24 cellular contexts compared by ENCODE assay signal in the genomic region with DNA sequence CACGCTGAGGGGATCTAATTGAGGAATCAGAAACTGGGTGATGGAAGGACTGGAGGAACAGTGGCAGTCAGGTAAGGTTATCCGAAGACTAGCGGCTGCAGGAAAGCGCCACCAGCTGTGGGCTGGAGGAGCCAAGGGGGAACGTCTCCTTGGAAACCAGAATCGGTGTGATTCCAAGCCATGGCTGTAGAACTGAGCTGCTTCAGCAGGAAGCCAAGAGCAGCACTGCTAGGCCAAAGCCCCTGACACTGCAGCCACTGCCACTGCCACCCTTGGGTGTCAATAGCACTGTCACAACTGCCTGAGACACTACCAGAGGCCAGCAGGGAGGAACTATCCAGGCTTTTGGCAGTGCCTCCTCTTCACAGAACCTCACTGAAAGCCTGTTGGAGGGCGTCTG.
DNase-seq lines count a peak whose midpoint lies in the region; ATAC-seq and TF ChIP-seq lines count a peak whose summit lies in the region.
"Had no signal": no experiment of that assay in that cellular context is flagged by ENCODE, and none has a peak within 500 bp of the region (broad histone marks: within the 10 kb centered on the region; RNA-seq: fewer than 3 reads in every experiment).

No MANE protein-coding gene starts in this region.

- H4K20me1 ChIP-seq in fibroblast of lung (ENCODE audit: control insufficient read depth, extremely low read depth, insufficient read depth, low read length) = no peaks in the 10 kb centered on the region

- H2AK5ac ChIP-seq in trophoblast cell (ENCODE audit: low read length) = no peak overlapping the region

- H2AFZ ChIP-seq in fibroblast of lung (ENCODE audit: low read length) (peak overlapping the region; percentile 26), trophoblast cell (ENCODE audit: insufficient read depth, low read length, poor library complexity) (no peak overlapping the region)

- WGBS in trophoblast cell (ENCODE audit: extremely low coverage, insufficient coverage, insufficient read length) = no CpG with 5 or more reads among the region's 7 CpGs

- DNase-seq in NCI-H748 (lab: John Stamatoyannopoulos, UW; ENCODE audit: unreplicated experiment) (peak; percentile 48), NCI-H748 treated with DMSO at 0.1 percent for 48 hours (lab: John Stamatoyannopoulos, UW) (no peak), NCI-H526 treated with DMSO at 0.1 percent for 48 hours (lab: John Stamatoyannopoulos, UW) (peak; percentile 77), fibroblast of lung (ENCODE audit: low read depth in 2 of 2) (no peak), sciatic nerve (ENCODE audit: low spot score) (no peak), AG20443 (ENCODE audit: low spot score) (no peak), trophoblast cell (no peak), DMS53 (lab: John Stamatoyannopoulos, UW) (no peak)
- DNase-seq: activated CD8-positive, alpha-beta T cell treated with anti-CD3 and anti-CD28 coated beads for 36 hours; anterior cingulate cortex; COR-L47; cortex of kidney; DMS79 treated with DMSO at 0.1 percent for 48 hours; foreskin melanocyte; heart right ventricle; left cardiac atrium; NCI-H1436 treated with DMSO at 0.1 percent for 48 hours; NCI-H2107; psoas muscle; stimulated activated naive CD8-positive, alpha-beta T cell treated with anti-CD3 and anti-CD28 coated beads, Interleukin-15, amount 100 ng/mL, for 72 hours; T-cell had no signal

- H2BK120ac ChIP-seq in trophoblast cell (ENCODE audit: insufficient read depth, low read length, poor library complexity) = no peak overlapping the region

- peaks cover 2% of the 10 kb centered on the region for H3K4me1 ChIP-seq in fibroblast of lung (ENCODE audit: control insufficient read depth, extremely low read depth, insufficient read depth, low read length)
- peaks cover 0 to 6% of the 10 kb centered on the region in 2 experiments for H3K4me1 ChIP-seq in trophoblast cell (ENCODE audit: control insufficient read depth in 1 of 2, insufficient read depth in 2 of 2, low read length in 2 of 2)
- H3K4me1 ChIP-seq: A549 had no signal

- no peak overlapping the region for H4K8ac ChIP-seq in trophoblast cell (ENCODE audit: low read depth, low read length)

- intact Hi-C loops in sciatic nerve (cut with DNase I) = no loop called here

- H3K4me2 ChIP-seq in fibroblast of lung (ENCODE audit: extremely low read depth, insufficient read depth, low read length) (no peak overlapping the region), trophoblast cell (ENCODE audit: low read length) (no peak overlapping the region)
- H3K4me2 ChIP-seq: A549 had no signal

- H3K9me3 ChIP-seq in fibroblast of lung (ENCODE audit: control insufficient read depth, insufficient read depth, low read depth, low read length) = no peaks in the 10 kb centered on the region
- H3K9me3 ChIP-seq in trophoblast cell (ENCODE audit: insufficient read depth, low read depth, low read length) = peaks cover 2% of the 10 kb centered on the region
- H3K9me3 ChIP-seq: A549, esophagus muscularis mucosa, heart right ventricle, psoas muscle, SJSA1 had no signal

- no peak overlapping the region for H3K14ac ChIP-seq in trophoblast cell (ENCODE audit: low read length)

- H4K12ac ChIP-seq in trophoblast cell (ENCODE audit: low read depth, low read length) = no peak overlapping the region

- H4K91ac ChIP-seq in trophoblast cell (ENCODE audit: low read depth, low read length) = no peak overlapping the region

- H3K79me2 ChIP-seq in fibroblast of lung (ENCODE audit: control insufficient read depth, insufficient read depth, low read length) (no peaks in the 10 kb centered on the region), trophoblast cell (ENCODE audit: control insufficient read depth, insufficient read depth, low read length, poor library complexity) (no peaks in the 10 kb centered on the region)

- H3K27me3 ChIP-seq in fibroblast of lung (ENCODE audit: control insufficient read depth, insufficient read depth, low read length) (no peaks in the 10 kb centered on the region), trophoblast cell (ENCODE audit: insufficient read depth, low read length) (no peaks in the 10 kb centered on the region)
- H3K27me3 ChIP-seq: SJSA1 had no signal

- H2BK12ac ChIP-seq in trophoblast cell (ENCODE audit: low read length) = no peak overlapping the region

- H3K23ac ChIP-seq in trophoblast cell (ENCODE audit: low read length) = no peak overlapping the region

- TF ChIP-seq CTCF in fibroblast of lung (conservative IDR thresholded peaks at IDR 0.05 in 1 of 2, IDR thresholded peaks at IDR 0.05 in 1 of 2; ENCODE audit: low read depth in 1 of 2, low read length in 2 of 2) = no peak

- no peak overlapping the region for H3K4ac ChIP-seq in trophoblast cell (ENCODE audit: low read depth, low read length)

- no peak overlapping the region for H3K18ac ChIP-seq in trophoblast cell (ENCODE audit: low read length)

- ATAC-seq in sciatic nerve = peak; percentile 42
- ATAC-seq: activated CD8-positive, alpha-beta T cell treated with anti-CD3 and anti-CD28 coated beads for 36 hours; heart right ventricle; psoas muscle; stimulated activated naive CD8-positive, alpha-beta T cell treated with anti-CD3 and anti-CD28 coated beads, Interleukin-15, amount 100 ng/mL, for 72 hours; T-cell had no signal

- H3K9ac ChIP-seq in fibroblast of lung (ENCODE audit: insufficient read depth, low read length) = no peak overlapping the region
- H3K9ac ChIP-seq in trophoblast cell (ENCODE audit: low read length) = no peak overlapping the region

- no peak overlapping the region for H2BK5ac ChIP-seq in trophoblast cell (ENCODE audit: low read depth, low read length, poor library complexity)

- H3K36me3 ChIP-seq in fibroblast of lung (ENCODE audit: control insufficient read depth, insufficient read depth, low read length) (peaks cover 2% of the 10 kb centered on the region), trophoblast cell (ENCODE audit: control insufficient read depth in 1 of 2, insufficient read depth in 2 of 2, low read length in 2 of 2) (no peaks in the 10 kb centered on the region)
- H3K36me3 ChIP-seq: esophagus muscularis mucosa, heart right ventricle, SJSA1 had no signal

- H3K27ac ChIP-seq in fibroblast of lung (ENCODE audit: insufficient read depth, low read length) (no peak overlapping the region), trophoblast cell (ENCODE audit: low read depth, low read length) (no peak overlapping the region)
- H3K27ac ChIP-seq: A549, esophagus muscularis mucosa, heart right ventricle, psoas muscle, SJSA1 had no signal

- H3K79me1 ChIP-seq in trophoblast cell (ENCODE audit: low read length) = no peaks in the 10 kb centered on the region

- H3K4me3 ChIP-seq in fibroblast of lung (replicated peaks in 1 of 4; ENCODE audit: control extremely low read depth in 1 of 4, insufficient read depth in 1 of 4, low read depth in 3 of 4, low read length in 4 of 4) = no peak overlapping the region
- no peak overlapping the region for H3K4me3 ChIP-seq in trophoblast cell (ENCODE audit: low read depth, low read length)
- H3K4me3 ChIP-seq: A549, esophagus muscularis mucosa, heart right ventricle, psoas muscle, SJSA1 had no signal

Comparison
In these comparisons a context has a peak if more than half of its experiments do, and no peak if none do; other contexts are left out.
1. DNase-seq: peak in NCI-H748 (single experiment) and NCI-H526 treated with DMSO at 0.1 percent for 48 hours (single experiment); none in NCI-H748 treated with DMSO at 0.1 percent for 48 hours (single experiment), fibroblast of lung (0 of 2), sciatic nerve (single experiment), AG20443 (single experiment), trophoblast cell (0 of 2) and DMS53 (single experiment).